Comparison of ENCODE assay signal across 18 cellular contexts in the genomic region with DNA sequence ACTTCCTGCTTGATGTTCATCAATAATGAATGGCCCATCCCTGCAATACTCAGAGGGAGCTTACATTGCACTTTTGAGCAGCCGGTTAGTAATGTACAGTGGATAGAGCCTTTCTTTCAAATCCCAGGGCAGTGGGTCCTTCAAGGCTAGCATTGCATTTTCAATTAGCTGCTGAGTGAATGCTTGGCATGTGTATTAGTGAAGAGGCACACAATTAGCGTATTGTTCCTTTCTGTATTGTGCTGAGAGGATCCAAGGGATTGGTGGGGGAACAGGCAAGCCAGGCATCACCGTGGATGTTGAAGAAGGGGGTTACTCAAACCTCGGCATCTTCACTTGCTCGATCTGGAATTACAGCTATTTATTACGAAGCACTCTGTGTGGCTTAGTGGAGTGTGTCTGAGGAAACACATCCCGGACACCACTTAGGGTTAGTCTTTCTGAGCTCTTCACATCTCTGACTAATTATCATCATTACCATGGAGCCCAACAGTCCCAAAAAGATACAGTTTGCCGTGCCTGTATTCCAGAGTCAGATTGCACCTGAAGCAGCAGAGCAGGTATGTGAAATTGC. TPM values are rescaled to one million over a fixed set of nuclear protein-coding genes. Genes with fewer than 3 reads are reported as not detected.
DNase-seq lines count a peak whose midpoint lies in the region; ATAC-seq and TF ChIP-seq lines count a peak whose summit lies in the region.
"Had no signal": no experiment of that assay in that cellular context is flagged by ENCODE, and none has a peak within 500 bp of the region (broad histone marks: within the 10 kb centered on the region; RNA-seq: fewer than 3 reads in every experiment).

A gene with protein sequence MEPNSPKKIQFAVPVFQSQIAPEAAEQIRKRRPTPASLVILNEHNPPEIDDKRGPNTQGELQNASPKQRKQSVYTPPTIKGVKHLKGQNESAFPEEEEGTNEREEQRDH (plus strand): TSS at position 222 of the 574 bp plus-strand sequence. CDS start 258 bp downstream, at position 480.

- no peaks in the 10 kb centered on the region for H3K27me3 ChIP-seq in GM23338 (ENCODE audit: insufficient read depth)
- no peaks in the 10 kb centered on the region for H3K27me3 ChIP-seq in heart right ventricle
- H3K27me3 ChIP-seq: hepatocyte, neutrophil had no signal

- H3K79me2 ChIP-seq in GM23338 (replicated peaks; ENCODE audit: insufficient read depth): no peaks in the 10 kb centered on the region
- H3K79me2 ChIP-seq: hepatocyte had no signal

- H3K36me3 ChIP-seq in GM23338 (ENCODE audit: insufficient read depth): no peaks in the 10 kb centered on the region
- H3K36me3 ChIP-seq in heart right ventricle: no peaks in the 10 kb centered on the region
- H3K36me3 ChIP-seq: lower lobe of right lung, neutrophil had no signal

- peak within 1 kb of the TSS; percentile 53; the same call in 1 of the 2 replicates for H2AFZ ChIP-seq in GM23338
- H2AFZ ChIP-seq: GM23248, hepatocyte had no signal

- ATAC-seq in GM23338 (no peak), heart right ventricle (peak; percentile 18 to 60 (median 48)), GM21390 (IDR thresholded peaks at IDR 0.05; ENCODE audit: unreplicated experiment) (no peak)
- ATAC-seq: activated CD4-positive, alpha-beta T cell treated with anti-CD3 and anti-CD28 coated beads for 36 hours; lower lobe of right lung; stimulated activated naive CD8-positive, alpha-beta T cell treated with anti-CD3 and anti-CD28 coated beads, Interleukin-15, amount 100 ng/mL, for 72 hours; T-cell had no signal

- CTCF ChIA-PET in activated naive CD4-positive, alpha-beta T cell treated with anti-CD3 and anti-CD28 coated beads for 36 hours (lab: Charles Lee): no interaction called here

- H3K9me2 ChIP-seq in GM23338 (ENCODE audit: insufficient read depth): no peaks in the 10 kb centered on the region

- in situ Hi-C loops in SK-MEL-5 (cut with HindIII; ENCODE audit: low pct_unique_long_range_greater_than_20kb, low sequenced_read_pairs): no loop called here

- no peak for TF ChIP-seq CTCF in GM23338 (conservative IDR thresholded peaks at IDR 0.05; ENCODE audit: low read depth in 2 of 2)
- no peak for TF ChIP-seq CTCF in heart right ventricle (IDR thresholded peaks at IDR 0.05)

- H3K27ac ChIP-seq in GM23338 (ENCODE audit: low read depth): no peak within 1 kb of the TSS
- peak within 1 kb of the TSS; percentile 11 to 87 (median 76) for H3K27ac ChIP-seq in heart right ventricle
- H3K27ac ChIP-seq: GM23248, hepatocyte, lower lobe of right lung, neutrophil, skin epidermis had no signal

- H3K36me3 Mint-ChIP-seq in GM23338 (ENCODE audit: low read depth): no peaks in the 10 kb centered on the region
- no peaks in the 10 kb centered on the region for H3K36me3 Mint-ChIP-seq in activated naive CD4-positive, alpha-beta T cell treated with anti-CD3 and anti-CD28 coated beads for 36 hours (ENCODE audit: low read depth)
- H3K36me3 Mint-ChIP-seq: activated naive CD8-positive, alpha-beta T cell; T-cell had no signal

- intact Hi-C loops in heart right ventricle (cut with DNase I): loop anchor here in 5 of 10 donors (5.0 to 10.0 kb wide), 5 partner anchors 69 to 92 kb away; no protein-coding TSS in a partner anchor
- intact Hi-C loops in activated naive CD4-positive, alpha-beta T cell treated with anti-CD3 and anti-CD28 coated beads for 36 hours (cut with micrococcal nuclease): no loop called here

- H3K9me3 Mint-ChIP-seq in GM23338: no peaks in the 10 kb centered on the region
- no peaks in the 10 kb centered on the region for H3K9me3 Mint-ChIP-seq in activated naive CD4-positive, alpha-beta T cell treated with anti-CD3 and anti-CD28 coated beads for 36 hours
- H3K9me3 Mint-ChIP-seq: central memory CD8-positive, alpha-beta T cell; stimulated activated naive CD8-positive, alpha-beta T cell treated with anti-CD3 and anti-CD28 coated beads, Interleukin-15, amount 100 ng/mL, for 72 hours; T-cell had no signal

- H3K27me3 Mint-ChIP-seq in GM23338 (ENCODE audit: insufficient read depth, low read depth, poor library complexity): no peaks in the 10 kb centered on the region
- no peaks in the 10 kb centered on the region for H3K27me3 Mint-ChIP-seq in activated naive CD4-positive, alpha-beta T cell treated with anti-CD3 and anti-CD28 coated beads for 36 hours (ENCODE audit: low read depth)
- H3K27me3 Mint-ChIP-seq: activated CD4-positive, alpha-beta T cell treated with anti-CD3 and anti-CD28 coated beads for 36 hours; stimulated activated naive CD8-positive, alpha-beta T cell treated with anti-CD3 and anti-CD28 coated beads, Interleukin-15, amount 100 ng/mL, for 72 hours had no signal

- H3K4me2 ChIP-seq in GM23338: no peak within 1 kb of the TSS
- H3K4me2 ChIP-seq: hepatocyte had no signal

- no peak within 1 kb of the TSS for H3K4me3 Mint-ChIP-seq in GM23338
- no peak within 1 kb of the TSS for H3K4me3 Mint-ChIP-seq in activated naive CD4-positive, alpha-beta T cell treated with anti-CD3 and anti-CD28 coated beads for 36 hours
- H3K4me3 Mint-ChIP-seq: activated CD4-positive, alpha-beta T cell treated with anti-CD3 and anti-CD28 coated beads for 36 hours; activated naive CD8-positive, alpha-beta T cell; central memory CD8-positive, alpha-beta T cell; stimulated activated naive CD8-positive, alpha-beta T cell treated with anti-CD3 and anti-CD28 coated beads, Interleukin-15, amount 100 ng/mL, for 72 hours; T-cell had no signal

- H3K27ac Mint-ChIP-seq in GM23338: no peak within 1 kb of the TSS
- no peak within 1 kb of the TSS for H3K27ac Mint-ChIP-seq in activated naive CD4-positive, alpha-beta T cell treated with anti-CD3 and anti-CD28 coated beads for 36 hours
- H3K27ac Mint-ChIP-seq: activated CD4-positive, alpha-beta T cell treated with anti-CD3 and anti-CD28 coated beads for 36 hours; activated naive CD8-positive, alpha-beta T cell; stimulated activated naive CD8-positive, alpha-beta T cell treated with anti-CD3 and anti-CD28 coated beads, Interleukin-15, amount 100 ng/mL, for 72 hours; T-cell had no signal

- no peaks in the 10 kb centered on the region for H4K20me1 ChIP-seq in GM23338 (replicated peaks; ENCODE audit: insufficient read depth)

- DNase-seq in GM23338 (ENCODE audit: low spot score): no peak
- DNase-seq in SK-MEL-5 (ENCODE audit: low read depth, low spot score): peak; percentile 21
- DNase-seq in heart right ventricle: no peak
- peak; percentile 52 for DNase-seq in putamen (ENCODE audit: low spot score)
- DNase-seq in NCI-H2196 (lab: John Stamatoyannopoulos, UW; ENCODE audit: unreplicated experiment): no peak
- DNase-seq in NK-92 treated with Interleukin-12 subunit alpha and Interleukin-12 subunit beta, amount 100 ng/mL, for 24 hours (lab: John Stamatoyannopoulos, UW): no peak
- no peak for DNase-seq in activated naive CD4-positive, alpha-beta T cell treated with anti-CD3 and anti-CD28 coated beads for 36 hours
- DNase-seq: activated CD4-positive, alpha-beta T cell treated with anti-CD3 and anti-CD28 coated beads for 36 hours; GM23248; lower lobe of right lung; stimulated activated naive CD8-positive, alpha-beta T cell treated with anti-CD3 and anti-CD28 coated beads, Interleukin-15, amount 100 ng/mL, for 72 hours; T-cell had no signal

- 47 to 63% methylated on average over 8 of the region's 8 CpGs for WGBS in heart right ventricle, 2 donors

- H3K4me1 ChIP-seq in GM23338 (ENCODE audit: insufficient read depth): no peaks in the 10 kb centered on the region
- H3K4me1 ChIP-seq in heart right ventricle: peaks cover 0 to 32% (median 16%) of the 10 kb centered on the region in 9 donors

- no peaks in the 10 kb centered on the region for H3K9me3 ChIP-seq in heart right ventricle
- H3K9me3 ChIP-seq: lower lobe of right lung, neutrophil had no signal

- H3K4me3 ChIP-seq in GM23338: no peak within 1 kb of the TSS
- H3K4me3 ChIP-seq in heart right ventricle: peak within 1 kb of the TSS in 9 of 10 donors; percentile 2 to 47 (median 42)
- H3K4me3 ChIP-seq: GM23248, hepatocyte, lower lobe of right lung, skin epidermis had no signal

- H3K4me1 Mint-ChIP-seq in GM23338: no peaks in the 10 kb centered on the region; the same call in 2 of the 3 replicates
- no peaks in the 10 kb centered on the region for H3K4me1 Mint-ChIP-seq in activated naive CD4-positive, alpha-beta T cell treated with anti-CD3 and anti-CD28 coated beads for 36 hours (ENCODE audit: low read depth)
- H3K4me1 Mint-ChIP-seq: activated CD4-positive, alpha-beta T cell treated with anti-CD3 and anti-CD28 coated beads for 36 hours; central memory CD8-positive, alpha-beta T cell; stimulated activated naive CD8-positive, alpha-beta T cell treated with anti-CD3 and anti-CD28 coated beads, Interleukin-15, amount 100 ng/mL, for 72 hours; T-cell had no signal

- no peaks in the 10 kb centered on the region for H3F3A ChIP-seq in GM23338 (replicated peaks; ENCODE audit: low read depth)

TF ChIP-seq in GM23338, 12 proteins besides CTCF, POLR2A, EP300 and RAD21 (continues in another document):
- TF ChIP-seq, protein P1, sequence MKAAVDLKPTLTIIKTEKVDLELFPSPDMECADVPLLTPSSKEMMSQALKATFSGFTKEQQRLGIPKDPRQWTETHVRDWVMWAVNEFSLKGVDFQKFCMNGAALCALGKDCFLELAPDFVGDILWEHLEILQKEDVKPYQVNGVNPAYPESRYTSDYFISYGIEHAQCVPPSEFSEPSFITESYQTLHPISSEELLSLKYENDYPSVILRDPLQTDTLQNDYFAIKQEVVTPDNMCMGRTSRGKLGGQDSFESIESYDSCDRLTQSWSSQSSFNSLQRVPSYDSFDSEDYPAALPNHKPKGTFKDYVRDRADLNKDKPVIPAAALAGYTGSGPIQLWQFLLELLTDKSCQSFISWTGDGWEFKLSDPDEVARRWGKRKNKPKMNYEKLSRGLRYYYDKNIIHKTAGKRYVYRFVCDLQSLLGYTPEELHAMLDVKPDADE (IDR thresholded peaks at IDR 0.05): no peak
- TF ChIP-seq NANOG (IDR thresholded peaks at IDR 0.05; ENCODE audit: borderline replicate concordance) (no peak), JUNB (IDR thresholded peaks at IDR 0.05; ENCODE audit: unreplicated experiment) (no peak), ZNF114 (CRISPR knock-in tag; IDR thresholded peaks at IDR 0.05) (no peak)

RNA-seq across cellular contexts. Expression of the gene that starts here (rescaled TPM):
- total RNA-seq in GM23338 (2014; rRNA removed; shearing (Covaris generic)): 3.5 and 5.7 TPM in 2 replicates
- polyA plus RNA-seq in GM23338 (2016; fragmentation: Nextera tagmentation; extraction: Ambion mirVana): 14.6 and 18.8 TPM in 2 replicates
- 0.67 and 2.0 TPM in 2 replicates for total RNA-seq in SK-MEL-5 (2014; rRNA removed; shearing (Covaris generic))
- polyA plus RNA-seq in SK-MEL-5 (2015; cell fraction: cytosol; rRNA removed): 1.4 TPM in 2 replicates
- 0.78 TPM in 1 of 2 replicates, not detected in the other for polyA plus RNA-seq in SK-MEL-5 (2015; cell fraction: nucleus; rRNA removed)
- 10 to 100 TPM; 22.5 to 45.5 (median 33.9) TPM for total RNA-seq in heart right ventricle
- 10 to 100 TPM in 1 of 2 donors, 1 to 10 TPM in 1; 4.9 to 20.9 TPM for polyA plus RNA-seq in heart right ventricle
- not detected for total RNA-seq in activated naive CD4-positive, alpha-beta T cell treated with anti-CD3 and anti-CD28 coated beads for 36 hours
- total RNA-seq: activated CD4-positive, alpha-beta T cell treated with anti-CD3 and anti-CD28 coated beads for 36 hours; GM23248; T-cell had no signal
- polyA plus RNA-seq: GM23248 had no signal

Comparison
In these comparisons a context has a peak if more than half of its experiments do, and no peak if none do; other contexts are left out.
1. ATAC-seq: peak in heart right ventricle (8 of 8); none in GM23338 (single experiment) and GM21390 (single experiment).
2. DNase-seq: peak in SK-MEL-5 (single experiment) and putamen (single experiment); none in GM23338 (single experiment), heart right ventricle (0 of 2), NCI-H2196 (single experiment), NK-92 treated with Interleukin-12 subunit alpha and Interleukin-12 subunit beta, amount 100 ng/mL, for 24 hours (single experiment) and activated naive CD4-positive, alpha-beta T cell treated with anti-CD3 and anti-CD28 coated beads for 36 hours (single experiment).